Comparison of ENCODE assay signal across 2 cellular contexts in the genomic region with DNA sequence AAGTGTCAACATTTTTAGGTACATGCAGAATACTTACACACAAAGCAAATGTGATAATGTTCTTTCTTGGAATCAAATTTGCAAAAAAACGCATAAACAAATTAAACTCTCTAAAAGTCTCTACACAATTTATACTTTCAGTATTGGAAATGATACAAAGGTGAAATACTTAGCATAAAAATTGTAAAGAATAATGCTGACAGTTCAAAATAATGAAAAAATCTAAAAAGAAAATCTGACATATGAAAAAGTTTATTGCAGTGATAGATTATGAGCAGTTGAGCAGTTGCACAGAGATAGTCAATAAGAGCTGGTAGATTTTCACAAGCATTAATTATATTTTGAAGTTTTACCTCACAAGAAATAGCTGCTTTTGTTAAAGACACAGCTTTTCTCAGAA.
TF ChIP-seq lines count a peak whose summit lies in the region.

No MANE protein-coding gene starts in this region.

TF ChIP-seq in HepG2, 621 proteins besides CTCF, POLR2A, EP300 and RAD21 (continued from another document):
- TF ChIP-seq, protein P1, sequence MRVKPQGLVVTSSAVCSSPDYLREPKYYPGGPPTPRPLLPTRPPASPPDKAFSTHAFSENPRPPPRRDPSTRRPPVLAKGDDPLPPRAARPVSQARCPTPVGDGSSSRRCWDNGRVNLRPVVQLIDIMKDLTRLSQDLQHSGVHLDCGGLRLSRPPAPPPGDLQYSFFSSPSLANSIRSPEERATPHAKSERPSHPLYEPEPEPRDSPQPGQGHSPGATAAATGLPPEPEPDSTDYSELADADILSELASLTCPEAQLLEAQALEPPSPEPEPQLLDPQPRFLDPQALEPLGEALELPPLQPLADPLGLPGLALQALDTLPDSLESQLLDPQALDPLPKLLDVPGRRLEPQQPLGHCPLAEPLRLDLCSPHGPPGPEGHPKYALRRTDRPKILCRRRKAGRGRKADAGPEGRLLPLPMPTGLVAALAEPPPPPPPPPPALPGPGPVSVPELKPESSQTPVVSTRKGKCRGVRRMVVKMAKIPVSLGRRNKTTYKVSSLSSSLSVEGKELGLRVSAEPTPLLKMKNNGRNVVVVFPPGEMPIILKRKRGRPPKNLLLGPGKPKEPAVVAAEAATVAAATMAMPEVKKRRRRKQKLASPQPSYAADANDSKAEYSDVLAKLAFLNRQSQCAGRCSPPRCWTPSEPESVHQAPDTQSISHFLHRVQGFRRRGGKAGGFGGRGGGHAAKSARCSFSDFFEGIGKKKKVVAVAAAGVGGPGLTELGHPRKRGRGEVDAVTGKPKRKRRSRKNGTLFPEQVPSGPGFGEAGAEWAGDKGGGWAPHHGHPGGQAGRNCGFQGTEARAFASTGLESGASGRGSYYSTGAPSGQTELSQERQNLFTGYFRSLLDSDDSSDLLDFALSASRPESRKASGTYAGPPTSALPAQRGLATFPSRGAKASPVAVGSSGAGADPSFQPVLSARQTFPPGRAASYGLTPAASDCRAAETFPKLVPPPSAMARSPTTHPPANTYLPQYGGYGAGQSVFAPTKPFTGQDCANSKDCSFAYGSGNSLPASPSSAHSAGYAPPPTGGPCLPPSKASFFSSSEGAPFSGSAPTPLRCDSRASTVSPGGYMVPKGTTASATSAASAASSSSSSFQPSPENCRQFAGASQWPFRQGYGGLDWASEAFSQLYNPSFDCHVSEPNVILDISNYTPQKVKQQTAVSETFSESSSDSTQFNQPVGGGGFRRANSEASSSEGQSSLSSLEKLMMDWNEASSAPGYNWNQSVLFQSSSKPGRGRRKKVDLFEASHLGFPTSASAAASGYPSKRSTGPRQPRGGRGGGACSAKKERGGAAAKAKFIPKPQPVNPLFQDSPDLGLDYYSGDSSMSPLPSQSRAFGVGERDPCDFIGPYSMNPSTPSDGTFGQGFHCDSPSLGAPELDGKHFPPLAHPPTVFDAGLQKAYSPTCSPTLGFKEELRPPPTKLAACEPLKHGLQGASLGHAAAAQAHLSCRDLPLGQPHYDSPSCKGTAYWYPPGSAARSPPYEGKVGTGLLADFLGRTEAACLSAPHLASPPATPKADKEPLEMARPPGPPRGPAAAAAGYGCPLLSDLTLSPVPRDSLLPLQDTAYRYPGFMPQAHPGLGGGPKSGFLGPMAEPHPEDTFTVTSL (CRISPR knock-in tag; IDR thresholded peaks at IDR 0.05; ENCODE audit: borderline replicate concordance): no peak
- TF ChIP-seq ATM (IDR thresholded peaks at IDR 0.05; ENCODE audit: borderline replicate concordance): no peak
- TF ChIP-seq SMAD1 (CRISPR knock-in tag; IDR thresholded peaks at IDR 0.05; ENCODE audit: borderline replicate concordance, low read depth): no peak
- TF ChIP-seq, protein P2, sequence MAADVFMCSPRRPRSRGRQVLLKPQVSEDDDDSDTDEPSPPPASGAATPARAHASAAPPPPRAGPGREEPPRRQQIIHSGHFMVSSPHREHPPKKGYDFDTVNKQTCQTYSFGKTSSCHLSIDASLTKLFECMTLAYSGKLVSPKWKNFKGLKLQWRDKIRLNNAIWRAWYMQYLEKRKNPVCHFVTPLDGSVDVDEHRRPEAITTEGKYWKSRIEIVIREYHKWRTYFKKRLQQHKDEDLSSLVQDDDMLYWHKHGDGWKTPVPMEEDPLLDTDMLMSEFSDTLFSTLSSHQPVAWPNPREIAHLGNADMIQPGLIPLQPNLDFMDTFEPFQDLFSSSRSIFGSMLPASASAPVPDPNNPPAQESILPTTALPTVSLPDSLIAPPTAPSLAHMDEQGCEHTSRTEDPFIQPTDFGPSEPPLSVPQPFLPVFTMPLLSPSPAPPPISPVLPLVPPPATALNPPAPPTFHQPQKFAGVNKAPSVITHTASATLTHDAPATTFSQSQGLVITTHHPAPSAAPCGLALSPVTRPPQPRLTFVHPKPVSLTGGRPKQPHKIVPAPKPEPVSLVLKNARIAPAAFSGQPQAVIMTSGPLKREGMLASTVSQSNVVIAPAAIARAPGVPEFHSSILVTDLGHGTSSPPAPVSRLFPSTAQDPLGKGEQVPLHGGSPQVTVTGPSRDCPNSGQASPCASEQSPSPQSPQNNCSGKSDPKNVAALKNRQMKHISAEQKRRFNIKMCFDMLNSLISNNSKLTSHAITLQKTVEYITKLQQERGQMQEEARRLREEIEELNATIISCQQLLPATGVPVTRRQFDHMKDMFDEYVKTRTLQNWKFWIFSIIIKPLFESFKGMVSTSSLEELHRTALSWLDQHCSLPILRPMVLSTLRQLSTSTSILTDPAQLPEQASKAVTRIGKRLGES (CRISPR knock-in tag; IDR thresholded peaks at IDR 0.05; ENCODE audit: borderline replicate concordance): no peak
- TF ChIP-seq, protein P3, sequence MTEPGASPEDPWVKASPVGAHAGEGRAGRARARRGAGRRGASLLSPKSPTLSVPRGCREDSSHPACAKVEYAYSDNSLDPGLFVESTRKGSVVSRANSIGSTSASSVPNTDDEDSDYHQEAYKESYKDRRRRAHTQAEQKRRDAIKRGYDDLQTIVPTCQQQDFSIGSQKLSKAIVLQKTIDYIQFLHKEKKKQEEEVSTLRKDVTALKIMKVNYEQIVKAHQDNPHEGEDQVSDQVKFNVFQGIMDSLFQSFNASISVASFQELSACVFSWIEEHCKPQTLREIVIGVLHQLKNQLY (CRISPR knock-in tag; IDR thresholded peaks at IDR 0.05): no peak
- TF ChIP-seq PCBP2 (optimal IDR thresholded peaks at IDR 0.05; ENCODE audit: low read depth, low read length, poor library complexity, severe bottlenecking): no peak
- TF ChIP-seq MAFF (IDR thresholded peaks at IDR 0.05; ENCODE audit: low read depth, low read length): peak; percentile 84

TF ChIP-seq in K562, 482 proteins besides CTCF, POLR2A, EP300 and RAD21 (continued from another document):
- TF ChIP-seq, protein P4, sequence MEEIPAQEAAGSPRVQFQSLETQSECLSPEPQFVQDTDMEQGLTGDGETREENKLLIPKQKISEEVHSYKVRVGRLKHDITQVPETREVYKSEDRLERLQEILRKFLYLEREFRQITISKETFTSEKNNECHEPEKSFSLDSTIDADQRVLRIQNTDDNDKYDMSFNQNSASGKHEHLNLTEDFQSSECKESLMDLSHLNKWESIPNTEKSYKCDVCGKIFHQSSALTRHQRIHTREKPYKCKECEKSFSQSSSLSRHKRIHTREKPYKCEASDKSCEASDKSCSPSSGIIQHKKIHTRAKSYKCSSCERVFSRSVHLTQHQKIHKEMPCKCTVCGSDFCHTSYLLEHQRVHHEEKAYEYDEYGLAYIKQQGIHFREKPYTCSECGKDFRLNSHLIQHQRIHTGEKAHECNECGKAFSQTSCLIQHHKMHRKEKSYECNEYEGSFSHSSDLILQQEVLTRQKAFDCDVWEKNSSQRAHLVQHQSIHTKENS (CRISPR knock-in tag; IDR thresholded peaks at IDR 0.05): no peak
- TF ChIP-seq, protein P5, sequence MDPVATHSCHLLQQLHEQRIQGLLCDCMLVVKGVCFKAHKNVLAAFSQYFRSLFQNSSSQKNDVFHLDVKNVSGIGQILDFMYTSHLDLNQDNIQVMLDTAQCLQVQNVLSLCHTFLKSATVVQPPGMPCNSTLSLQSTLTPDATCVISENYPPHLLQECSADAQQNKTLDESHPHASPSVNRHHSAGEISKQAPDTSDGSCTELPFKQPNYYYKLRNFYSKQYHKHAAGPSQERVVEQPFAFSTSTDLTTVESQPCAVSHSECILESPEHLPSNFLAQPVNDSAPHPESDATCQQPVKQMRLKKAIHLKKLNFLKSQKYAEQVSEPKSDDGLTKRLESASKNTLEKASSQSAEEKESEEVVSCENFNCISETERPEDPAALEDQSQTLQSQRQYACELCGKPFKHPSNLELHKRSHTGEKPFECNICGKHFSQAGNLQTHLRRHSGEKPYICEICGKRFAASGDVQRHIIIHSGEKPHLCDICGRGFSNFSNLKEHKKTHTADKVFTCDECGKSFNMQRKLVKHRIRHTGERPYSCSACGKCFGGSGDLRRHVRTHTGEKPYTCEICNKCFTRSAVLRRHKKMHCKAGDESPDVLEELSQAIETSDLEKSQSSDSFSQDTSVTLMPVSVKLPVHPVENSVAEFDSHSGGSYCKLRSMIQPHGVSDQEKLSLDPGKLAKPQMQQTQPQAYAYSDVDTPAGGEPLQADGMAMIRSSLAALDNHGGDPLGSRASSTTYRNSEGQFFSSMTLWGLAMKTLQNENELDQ (CRISPR knock-in tag; IDR thresholded peaks at IDR 0.05; ENCODE audit: borderline replicate concordance): no peak
- TF ChIP-seq ZNF316 (IDR thresholded peaks at IDR 0.05) (peak; percentile 86), RBBP5 (IDR thresholded peaks at IDR 0.05; ENCODE audit: borderline replicate concordance, insufficient read depth, low read length, poor library complexity, severe bottlenecking) (no peak)
